ENCODE assay signal across 29 cellular contexts in the genomic region with DNA sequence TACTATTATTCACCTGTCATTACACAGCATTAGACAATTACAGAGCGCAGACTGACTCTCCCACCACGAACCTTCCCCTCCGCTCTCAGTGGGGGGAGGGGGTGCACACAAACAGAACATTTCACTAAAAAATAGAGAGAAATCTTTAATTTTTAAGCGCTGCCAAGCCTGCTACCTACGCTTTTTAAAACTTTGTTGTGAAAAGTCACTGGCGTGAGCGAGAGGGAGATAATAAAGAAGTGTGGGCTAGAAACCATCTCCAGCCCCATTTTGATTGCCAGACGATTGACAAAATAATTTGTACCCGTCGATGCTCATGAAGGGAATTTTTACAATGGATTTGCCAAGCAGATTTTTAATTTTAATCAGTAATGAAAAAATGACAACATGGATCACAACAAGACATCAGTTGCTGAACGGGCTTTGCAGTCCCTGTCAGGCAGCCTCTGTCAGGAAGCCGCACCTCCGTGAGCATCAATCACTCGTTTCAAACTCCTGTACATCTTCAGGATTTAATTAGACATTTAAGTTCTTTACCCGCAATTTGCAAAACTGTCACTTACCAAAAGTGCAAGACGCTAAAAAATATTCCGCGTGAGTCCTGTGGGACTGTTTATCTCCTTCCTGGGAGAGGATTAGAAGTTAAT.
"Had no signal": no experiment of that assay in that cellular context is flagged by ENCODE, and none has a peak within 500 bp of the region (broad histone marks: within the 10 kb centered on the region; RNA-seq: fewer than 3 reads in every experiment).

No MANE protein-coding gene starts in this region.

- H3K4me3 ChIP-seq: left lung, lower lobe of right lung, neural progenitor cell, ovary, skin epidermis, stomach, testis, thyroid gland, transverse colon, upper lobe of left lung had no signal

- H3K27me3 Mint-ChIP-seq: naive B cell; progenitor cell of endocrine pancreas; stimulated activated naive B cell treated with anti-CD40 and anti-IgM and Interleukin-4, amounts not matched to agents 10 μg/mL and 1 μg/mL and 100 μg/mL, for 72 hours had no signal

- DNase-seq: hippocampal formation; kidney; left colon; left lung; lower lobe of right lung; mammary epithelial cell; mesenchymal stem cell; naive B cell; natural killer cell; nephron progenitor cell; occipital lobe; ovary; retina; right cardiac atrium; stimulated activated CD4-positive, alpha-beta T cell treated with anti-CD3 and anti-CD28 coated beads, Interleukin-12 subunit alpha, Interleukin-12 subunit beta, amount 100 ng/mL, for 4 hours; stimulated activated CD4-positive, alpha-beta T cell treated with anti-CD3 and anti-CD28 coated beads, Interleukin-15, amount 100 ng/mL, for 24 hours; stimulated activated CD4-positive, alpha-beta T cell treated with anti-CD3 and anti-CD28 coated beads, Interleukin-2, amount 100 ng/mL, for 24 hours; stimulated activated CD4-positive, alpha-beta T cell treated with anti-CD3 and anti-CD28 coated beads, Interleukin-4, amount 100 ng/mL, for 1 hour; stimulated activated naive B cell treated with anti-CD40 and anti-IgM and Interleukin-4, amounts not matched to agents 10 μg/mL and 1 μg/mL and 100 μg/mL, for 72 hours; stimulated activated naive CD8-positive, alpha-beta T cell treated with anti-CD3 and anti-CD28 coated beads, Interleukin-15, Interleukin-2, amounts not matched to agents 100 U/mL and 50 U/mL, for 24 hours; stomach; testis; thyroid gland; transverse colon; upper lobe of left lung had no signal

- H3K4me3 Mint-ChIP-seq: naive B cell; natural killer cell; nephron progenitor cell; neural progenitor cell; stimulated activated naive B cell treated with anti-CD40 and anti-IgM and Interleukin-4, amounts not matched to agents 10 μg/mL and 1 μg/mL and 100 μg/mL, for 72 hours had no signal

- H3K4me1 Mint-ChIP-seq: naive B cell; natural killer cell; nephron progenitor cell; stimulated activated naive B cell treated with anti-CD40 and anti-IgM and Interleukin-4, amounts not matched to agents 10 μg/mL and 1 μg/mL and 100 μg/mL, for 72 hours had no signal

- H3K27ac ChIP-seq: left lung, lower lobe of right lung, neural progenitor cell, neutrophil, ovary, stomach, testis, thyroid gland, transverse colon, upper lobe of left lung had no signal

- H3K27ac Mint-ChIP-seq: natural killer cell; nephron progenitor cell; neural progenitor cell; progenitor cell of endocrine pancreas; stimulated activated naive B cell treated with anti-CD40 and anti-IgM and Interleukin-4, amounts not matched to agents 10 μg/mL and 1 μg/mL and 100 μg/mL, for 72 hours had no signal

- H3K36me3 Mint-ChIP-seq: naive B cell; natural killer cell; neural progenitor cell; stimulated activated naive B cell treated with anti-CD40 and anti-IgM and Interleukin-4, amounts not matched to agents 10 μg/mL and 1 μg/mL and 100 μg/mL, for 72 hours had no signal

- H3K9me3 Mint-ChIP-seq: natural killer cell had no signal
